Comparison of ENCODE assay signal across 24 cellular contexts in the genomic region with DNA sequence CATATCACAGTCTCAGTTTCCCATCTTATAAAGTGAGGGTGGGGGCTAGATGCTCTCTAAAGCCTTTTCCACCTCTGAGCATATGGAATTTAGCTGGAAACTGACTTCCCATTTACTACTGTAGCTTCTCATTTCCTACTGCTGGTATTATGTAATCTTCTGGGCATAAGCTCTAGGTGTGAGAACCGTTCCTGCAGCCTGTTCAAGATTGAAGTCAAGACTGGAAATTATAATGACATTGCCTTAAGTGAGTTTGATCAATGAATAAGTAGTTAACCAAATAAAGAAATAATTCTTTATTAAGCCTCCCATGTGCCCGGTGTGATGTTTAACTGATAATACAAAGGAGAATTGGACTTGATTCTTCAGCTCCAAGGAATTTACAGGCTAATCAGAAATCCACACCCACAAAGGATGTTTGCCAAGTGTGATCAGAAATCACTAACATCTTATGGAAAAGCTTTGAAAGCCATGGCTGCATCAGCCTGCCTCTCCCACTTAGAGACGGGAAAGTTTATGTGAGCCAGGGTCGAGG. TPM values are rescaled to one million over a fixed set of nuclear protein-coding genes. Genes with fewer than 3 reads are reported as not detected.
"Had no signal": no experiment of that assay in that cellular context is flagged by ENCODE, and none has a peak within 500 bp of the region (broad histone marks: within the 10 kb centered on the region; RNA-seq: fewer than 3 reads in every experiment).

No MANE protein-coding gene starts in this region.

- H3K27me3 ChIP-seq: gastrocnemius medialis, heart left ventricle, suprapubic skin had no signal

- H3K9me3 Mint-ChIP-seq: activated CD4-positive, alpha-beta T cell treated with anti-CD3 and anti-CD28 coated beads, Interleukin-2, amount 10 ng/mL, durations not matched to agents 24 days and 14 days; activated CD8-positive, alpha-beta T cell treated with anti-CD3 and anti-CD28 coated beads for 36 hours; activated naive CD8-positive, alpha-beta T cell treated with anti-CD3 and anti-CD28 coated beads for 36 hours; activated T-helper 17 cell treated with anti-CD3 and anti-CD28 coated beads, Interleukin-2, amount 50 U/mL, for 72 hours; memory B cell; natural killer cell treated with Interleukin-12 subunit alpha and Interleukin-12 subunit beta and Interleukin-15 and Interleukin-18, amount 100 ng/mL, for 72 hours; stimulated activated naive CD8-positive, alpha-beta T cell treated with anti-CD3 and anti-CD28 coated beads, Interleukin-15, Interleukin-2, amounts not matched to agents 100 ng/mL and 50 ng/mL, for 24 hours had no signal

- H3K36me3 Mint-ChIP-seq: activated naive CD8-positive, alpha-beta T cell treated with anti-CD3 and anti-CD28 coated beads for 36 hours; immature natural killer cell; memory B cell; natural killer cell treated with Interleukin-12 subunit alpha and Interleukin-12 subunit beta and Interleukin-15 and Interleukin-18, amount 100 ng/mL, for 72 hours had no signal

- H3K27ac ChIP-seq: gastrocnemius medialis, suprapubic skin, upper lobe of right lung had no signal

- FAIRE-seq: colon had no signal

- ATAC-seq: activated CD8-positive, alpha-beta T cell treated with anti-CD3 and anti-CD28 coated beads for 36 hours; activated T-helper 17 cell treated with anti-CD3 and anti-CD28 coated beads, Interleukin-2, amount 50 U/mL, for 72 hours; gastrocnemius medialis; heart left ventricle; natural killer cell treated with Interleukin-12 subunit alpha and Interleukin-12 subunit beta and Interleukin-15 and Interleukin-18, amount 100 ng/mL, for 72 hours had no signal

- H3K4me3 Mint-ChIP-seq: activated CD4-positive, alpha-beta T cell treated with anti-CD3 and anti-CD28 coated beads, Interleukin-2, amount 10 ng/mL, durations not matched to agents 24 days and 14 days; activated CD8-positive, alpha-beta T cell treated with anti-CD3 and anti-CD28 coated beads for 36 hours; activated naive CD8-positive, alpha-beta T cell treated with anti-CD3 and anti-CD28 coated beads for 36 hours; activated T-helper 17 cell treated with anti-CD3 and anti-CD28 coated beads, Interleukin-2, amount 50 U/mL, for 72 hours; endodermal cell; immature natural killer cell; memory B cell; natural killer cell treated with Interleukin-12 subunit alpha and Interleukin-12 subunit beta and Interleukin-15 and Interleukin-18, amount 100 ng/mL, for 72 hours; stimulated activated naive CD8-positive, alpha-beta T cell treated with anti-CD3 and anti-CD28 coated beads, Interleukin-15, Interleukin-2, amounts not matched to agents 100 ng/mL and 50 ng/mL, for 24 hours had no signal

- H3K4me3 ChIP-seq: gastrocnemius medialis, heart left ventricle, suprapubic skin, upper lobe of right lung had no signal

- H3K36me3 ChIP-seq: gastrocnemius medialis, heart left ventricle, suprapubic skin, upper lobe of right lung had no signal

- DNase-seq: activated CD4-positive, alpha-beta T cell treated with anti-CD3 and anti-CD28 coated beads, Interleukin-2, amount 10 ng/mL, durations not matched to agents 24 days and 14 days; activated CD8-positive, alpha-beta T cell treated with anti-CD3 and anti-CD28 coated beads for 36 hours; activated naive CD4-positive, alpha-beta T cell; activated naive CD8-positive, alpha-beta T cell treated with anti-CD3 and anti-CD28 coated beads for 36 hours; activated T-cell treated with anti-CD3 and anti-CD28 coated beads, Interleukin-2, amount 50 U/mL, for 1 hour; amniotic stem cell; endodermal cell; gastrocnemius medialis; heart left ventricle; immature natural killer cell; kidney glomerular epithelial cell; stimulated activated CD4-positive, alpha-beta T cell treated with anti-CD3 and anti-CD28 coated beads, Interleukin-12 subunit alpha, Interleukin-12 subunit beta, amount 100 ng/mL, for 4 hours; stimulated activated CD4-positive, alpha-beta T cell treated with anti-CD3 and anti-CD28 coated beads, Interleukin-1b, Interleukin-23, amount 100 ng/mL, for 48 hours; upper lobe of right lung had no signal

- H3K4me1 Mint-ChIP-seq: activated CD4-positive, alpha-beta T cell treated with anti-CD3 and anti-CD28 coated beads, Interleukin-2, amount 10 ng/mL, durations not matched to agents 24 days and 14 days; activated naive CD8-positive, alpha-beta T cell treated with anti-CD3 and anti-CD28 coated beads for 36 hours; activated T-helper 17 cell treated with anti-CD3 and anti-CD28 coated beads, Interleukin-2, amount 50 U/mL, for 72 hours; immature natural killer cell; memory B cell had no signal

- H3K4me1 ChIP-seq: gastrocnemius medialis had no signal

- H3K9me3 ChIP-seq: gastrocnemius medialis, heart left ventricle, suprapubic skin, upper lobe of right lung had no signal

- H3K27ac Mint-ChIP-seq: activated CD4-positive, alpha-beta T cell treated with anti-CD3 and anti-CD28 coated beads, Interleukin-2, amount 10 ng/mL, durations not matched to agents 24 days and 14 days; activated CD8-positive, alpha-beta T cell treated with anti-CD3 and anti-CD28 coated beads for 36 hours; activated naive CD8-positive, alpha-beta T cell treated with anti-CD3 and anti-CD28 coated beads for 36 hours; activated T-helper 17 cell treated with anti-CD3 and anti-CD28 coated beads, Interleukin-2, amount 50 U/mL, for 72 hours; endodermal cell; immature natural killer cell; memory B cell; natural killer cell treated with Interleukin-12 subunit alpha and Interleukin-12 subunit beta and Interleukin-15 and Interleukin-18, amount 100 ng/mL, for 72 hours; stimulated activated naive CD8-positive, alpha-beta T cell treated with anti-CD3 and anti-CD28 coated beads, Interleukin-15, Interleukin-2, amounts not matched to agents 100 ng/mL and 50 ng/mL, for 24 hours had no signal

RNA-seq across cellular contexts. Expression of gene PRELP, which starts 36.5 kb away (rescaled TPM):
- total RNA-seq: activated CD4-positive, alpha-beta T cell treated with anti-CD3 and anti-CD28 coated beads, Interleukin-2, amount 10 ng/mL, durations not matched to agents 24 days and 14 days; activated CD8-positive, alpha-beta T cell treated with anti-CD3 and anti-CD28 coated beads for 36 hours; activated naive CD8-positive, alpha-beta T cell treated with anti-CD3 and anti-CD28 coated beads for 36 hours; activated T-helper 17 cell treated with anti-CD3 and anti-CD28 coated beads, Interleukin-2, amount 50 U/mL, for 72 hours; epithelial cell of proximal tubule; natural killer cell treated with Interleukin-12 subunit alpha and Interleukin-12 subunit beta and Interleukin-15 and Interleukin-18, amount 100 ng/mL, for 72 hours had no signal
- polyA plus RNA-seq: immature natural killer cell had no signal

RNA-seq across cellular contexts. Expression of gene OPTC, which starts 54.8 kb away (rescaled TPM):
- total RNA-seq: activated CD4-positive, alpha-beta T cell treated with anti-CD3 and anti-CD28 coated beads, Interleukin-2, amount 10 ng/mL, durations not matched to agents 24 days and 14 days; activated CD8-positive, alpha-beta T cell treated with anti-CD3 and anti-CD28 coated beads for 36 hours; activated naive CD8-positive, alpha-beta T cell treated with anti-CD3 and anti-CD28 coated beads for 36 hours; activated T-helper 17 cell treated with anti-CD3 and anti-CD28 coated beads, Interleukin-2, amount 50 U/mL, for 72 hours; cardiac septum; epithelial cell of proximal tubule; fibroblast of lung; gastrocnemius medialis; heart left ventricle; liver; natural killer cell treated with Interleukin-12 subunit alpha and Interleukin-12 subunit beta and Interleukin-15 and Interleukin-18, amount 100 ng/mL, for 72 hours; suprapubic skin; upper lobe of right lung had no signal
- polyA plus RNA-seq: fibroblast of lung, heart left ventricle, immature natural killer cell, liver had no signal
